In genomic region chr2:233141888-233142287, GRCh38 we compare ENCODE assay signal across 11 cellular contexts.
DNase-seq lines count a peak whose midpoint lies in the region; ATAC-seq and TF ChIP-seq lines count a peak whose summit lies in the region.
"Had no signal": no experiment of that assay in that cellular context is flagged by ENCODE, and none has a peak within 500 bp of the region (broad histone marks: within the 10 kb centered on the region; RNA-seq: fewer than 3 reads in every experiment).

No MANE protein-coding gene starts in this region.

- POLR2A ChIA-PET in activated CD4-positive, alpha-beta T cell treated with anti-CD3 and anti-CD28 coated beads, Interleukin-2, amount 10 ng/mL, durations not matched to agents 7 days and 5 days (lab: Charles Lee), result no interaction called here
- POLR2A ChIA-PET in activated CD8-positive, alpha-beta T cell treated with anti-CD3 and anti-CD28 coated beads for 36 hours (lab: Charles Lee), result interaction anchor here (1.0 to 1.7 kb wide), 3 partner anchors 12 to 302 kb away, joined by 3 to 6 read pairs (median 4); partner anchors contain the start of gene INPP5D

- H3K9me3 Mint-ChIP-seq in activated CD4-positive, alpha-beta T cell treated with anti-CD3 and anti-CD28 coated beads, Interleukin-2, amount 10 ng/mL, durations not matched to agents 7 days and 5 days, result no peaks in the 10 kb centered on the region
- H3K9me3 Mint-ChIP-seq in activated CD8-positive, alpha-beta T cell treated with anti-CD3 and anti-CD28 coated beads for 36 hours, result no peaks in the 10 kb centered on the region
- peaks cover 0 to 11% of the 10 kb centered on the region in 2 donors for H3K9me3 Mint-ChIP-seq in natural killer cell

- peak overlapping the region; percentile 6 for H3K4me3 Mint-ChIP-seq in activated CD4-positive, alpha-beta T cell treated with anti-CD3 and anti-CD28 coated beads, Interleukin-2, amount 10 ng/mL, durations not matched to agents 7 days and 5 days
- H3K4me3 Mint-ChIP-seq in activated CD8-positive, alpha-beta T cell treated with anti-CD3 and anti-CD28 coated beads for 36 hours, result no peak overlapping the region
- H3K4me3 Mint-ChIP-seq in natural killer cell, result peak overlapping the region; percentile 57

- H3K27me3 Mint-ChIP-seq in activated CD4-positive, alpha-beta T cell treated with anti-CD3 and anti-CD28 coated beads, Interleukin-2, amount 10 ng/mL, durations not matched to agents 7 days and 5 days, result no peaks in the 10 kb centered on the region
- H3K27me3 Mint-ChIP-seq in activated CD8-positive, alpha-beta T cell treated with anti-CD3 and anti-CD28 coated beads for 36 hours, result no peaks in the 10 kb centered on the region
- H3K27me3 Mint-ChIP-seq in natural killer cell (ENCODE audit: low read depth in 2 of 2), result no peaks in the 10 kb centered on the region

- intact Hi-C loops in activated CD8-positive, alpha-beta T cell treated with anti-CD3 and anti-CD28 coated beads for 36 hours (cut with micrococcal nuclease), result no loop called here
- intact Hi-C loops in natural killer cell (cut with micrococcal nuclease), result no loop called here
- intact Hi-C loops in sciatic nerve (cut with DNase I), result no loop called here
- intact Hi-C loops in posterior vena cava (cut with DNase I), result no loop called here

- no peak for TF ChIP-seq CTCF in activated CD8-positive, alpha-beta T cell treated with anti-CD3 and anti-CD28 coated beads for 36 hours (IDR thresholded peaks at IDR 0.05)
- TF ChIP-seq CTCF in natural killer cell (IDR thresholded peaks at IDR 0.05), result no peak

- peaks cover 78% of the 10 kb centered on the region for H3K36me3 Mint-ChIP-seq in activated CD4-positive, alpha-beta T cell treated with anti-CD3 and anti-CD28 coated beads, Interleukin-2, amount 10 ng/mL, durations not matched to agents 7 days and 5 days (ENCODE audit: low read depth)
- peaks cover 50% of the 10 kb centered on the region for H3K36me3 Mint-ChIP-seq in activated CD8-positive, alpha-beta T cell treated with anti-CD3 and anti-CD28 coated beads for 36 hours (ENCODE audit: low read depth)
- peaks cover 21% of the 10 kb centered on the region for H3K36me3 Mint-ChIP-seq in natural killer cell

- peak overlapping the region; percentile 84 for H3K27ac Mint-ChIP-seq in activated CD4-positive, alpha-beta T cell treated with anti-CD3 and anti-CD28 coated beads, Interleukin-2, amount 10 ng/mL, durations not matched to agents 7 days and 5 days
- H3K27ac Mint-ChIP-seq in activated CD8-positive, alpha-beta T cell treated with anti-CD3 and anti-CD28 coated beads for 36 hours, result peak overlapping the region; percentile 72
- H3K27ac Mint-ChIP-seq in natural killer cell, result peak overlapping the region; percentile 77 to 92

- peaks cover 37% of the 10 kb centered on the region for H3K4me1 Mint-ChIP-seq in activated CD4-positive, alpha-beta T cell treated with anti-CD3 and anti-CD28 coated beads, Interleukin-2, amount 10 ng/mL, durations not matched to agents 7 days and 5 days
- peaks cover 28% of the 10 kb centered on the region for H3K4me1 Mint-ChIP-seq in activated CD8-positive, alpha-beta T cell treated with anti-CD3 and anti-CD28 coated beads for 36 hours (ENCODE audit: low read depth)
- H3K4me1 Mint-ChIP-seq in natural killer cell, result peaks cover 55 to 58% of the 10 kb centered on the region in 2 donors

- CTCF ChIA-PET in activated CD4-positive, alpha-beta T cell treated with anti-CD3 and anti-CD28 coated beads, Interleukin-2, amount 10 ng/mL, durations not matched to agents 7 days and 5 days (lab: Charles Lee), result interaction anchor here (0.6 to 1.0 kb wide), 2 partner anchors 36 to 164 kb away, joined by 3 read pairs; no protein-coding TSS in a partner anchor
- CTCF ChIA-PET in activated CD8-positive, alpha-beta T cell treated with anti-CD3 and anti-CD28 coated beads for 36 hours (lab: Charles Lee), result interaction anchor here (1.4 to 1.6 kb wide), 2 partner anchors 68 to 88 kb away, joined by 3 read pairs; no protein-coding TSS in a partner anchor

- ATAC-seq in HG02938 (IDR thresholded peaks at IDR 0.05; ENCODE audit: unreplicated experiment), result peak; percentile 3
- ATAC-seq in activated CD8-positive, alpha-beta T cell treated with anti-CD3 and anti-CD28 coated beads for 36 hours, result peak; percentile 43
- peak in 2 of 3 donors; percentile 11 to 25 for ATAC-seq in natural killer cell
- ATAC-seq in sciatic nerve, result no peak

- DNase-seq in activated CD4-positive, alpha-beta T cell treated with anti-CD3 and anti-CD28 coated beads, Interleukin-2, amount 10 ng/mL, durations not matched to agents 7 days and 5 days, result no peak
- no peak for DNase-seq in activated CD4-positive, alpha-beta T cell treated with anti-CD3 and anti-CD28 coated beads, Interleukin-2, amount 50 U/mL, for 48 hours
- no peak for DNase-seq in activated CD8-positive, alpha-beta T cell treated with anti-CD3 and anti-CD28 coated beads for 36 hours
- DNase-seq in natural killer cell (no peak), sciatic nerve (ENCODE audit: low spot score) (no peak), posterior vena cava (ENCODE audit: low spot score) (no peak)
- no peak for DNase-seq in stimulated activated CD4-positive, alpha-beta T cell treated with anti-CD3 and anti-CD28 coated beads, Interleukin-1b, Interleukin-23, amount 100 ng/mL, for 48 hours
- DNase-seq: dermis blood vessel endothelial cell, NCI-H187, NCI-H526 treated with DMSO at 0.1 percent for 48 hours had no signal
